In genomic region chr14:95133282-95133681, GRCh38 we compare ENCODE assay signal across 24 cellular contexts. TPM values are rescaled to one million over a fixed set of nuclear protein-coding genes. Genes with fewer than 3 reads are reported as not detected.
A peak's percentile ranks its signal among the peaks of the same experiment; 100 is the strongest.
DNase-seq lines count a peak whose midpoint lies in the region; ATAC-seq and TF ChIP-seq lines count a peak whose summit lies in the region.
"Had no signal": no experiment of that assay in that cellular context is flagged by ENCODE, and none has a peak within 500 bp of the region (broad histone marks: within the 10 kb centered on the region; RNA-seq: fewer than 3 reads in every experiment).

No MANE protein-coding gene starts in this region.

- dilution Hi-C loops in IMR-90 (cut with HindIII; ENCODE audit: low sequenced_read_pairs, unreplicated experiment): no loop called here

- peaks cover 10% of the 10 kb centered on the region for H3K9me1 ChIP-seq in IMR-90 (ENCODE audit: insufficient read depth, low read length)

- H4K91ac ChIP-seq in IMR-90 (ENCODE audit: insufficient read depth, low read depth, low read length): peak overlapping the region; percentile 61

- H3K18ac ChIP-seq in IMR-90 (ENCODE audit: low read depth, low read length): peak overlapping the region; percentile 72; the same call in 1 of the 2 replicates

- H3K27ac Mint-ChIP-seq in stimulated activated memory B cell treated with anti-CD40 and anti-IgM and Interleukin-4, amounts not matched to agents 10 μg/mL and 1 μg/mL and 100 μg/mL, for 72 hours: peak overlapping the region; percentile 21
- H3K27ac Mint-ChIP-seq: T-helper 2 cell treated with Interferon-gamma antibody and Interleukin-4, amounts not matched to agents 5 μg/mL and 100 μg/mL, for 36 hours had no signal

- H2AK5ac ChIP-seq in IMR-90 (ENCODE audit: low read depth, low read length): peak overlapping the region; percentile 42; the same call in 1 of the 2 replicates

- peaks cover 19% of the 10 kb centered on the region for H3K4me1 ChIP-seq in IMR-90 (ENCODE audit: control insufficient read depth, insufficient read depth, low read length)
- H3K4me1 ChIP-seq in upper lobe of left lung: peaks cover 11 to 37% (median 26%) of the 10 kb centered on the region in 4 donors

- no peak overlapping the region for H2AFZ ChIP-seq in IMR-90 (replicated peaks; ENCODE audit: low read length, poor library complexity)

- no peak for TF ChIP-seq RAD21 in IMR-90 (IDR thresholded peaks at IDR 0.05; ENCODE audit: low read length)

- TF ChIP-seq EP300 in upper lobe of left lung (IDR thresholded peaks at IDR 0.05): no peak

- H3K79me1 ChIP-seq in IMR-90 (ENCODE audit: low read depth in 1 of 2, low read length in 2 of 2): peaks cover 19 to 52% of the 10 kb centered on the region in 2 experiments

- no peak overlapping the region for H3K9ac ChIP-seq in IMR-90 (ENCODE audit: low read depth, low read length)

- intact Hi-C loops in IMR-90 (cut with micrococcal nuclease): no loop called here

- H4K5ac ChIP-seq in IMR-90 (ENCODE audit: low read depth, low read length): 0 out of 2 replicates have a peak overlapping the region, but pooled peaks have one; percentile 62

- in situ Hi-C loops in IMR-90 (cut with MboI; ENCODE audit: low sequenced_read_pairs): loop anchor here (25.0 kb wide), 1 partner anchor 379 kb away; the partner anchor contains the start of gene SYNE3

- peak overlapping the region; percentile 77 for H3K4ac ChIP-seq in IMR-90 (ENCODE audit: low read depth, low read length)

- POLR2A ChIA-PET in IMR-90 (lab: Charles Lee; ENCODE audit: unreplicated experiment): no interaction called here

- H2BK120ac ChIP-seq in IMR-90 (ENCODE audit: low read depth, low read length): peak overlapping the region; percentile 78

- TF ChIP-seq POLR2A in IMR-90 (IDR thresholded peaks at IDR 0.05; ENCODE audit: low read depth, low read length) (no peak), upper lobe of left lung (IDR thresholded peaks at IDR 0.05) (no peak)

- no peak overlapping the region for H2AK9ac ChIP-seq in IMR-90 (replicated peaks; ENCODE audit: low read depth, low read length, poor library complexity)

- TF ChIP-seq CTCF in IMR-90 (conservative IDR thresholded peaks at IDR 0.05; ENCODE audit: low read depth, low read length): no peak
- TF ChIP-seq CTCF in upper lobe of left lung (IDR thresholded peaks at IDR 0.05): no peak
- TF ChIP-seq CTCF in GM20000 (IDR thresholded peaks at IDR 0.05; ENCODE audit: extremely low read depth, missing control alignments): no peak

- H3K36me3 Mint-ChIP-seq in stimulated activated memory B cell treated with anti-CD40 and anti-IgM and Interleukin-4, amounts not matched to agents 10 μg/mL and 1 μg/mL and 100 μg/mL, for 72 hours: peaks cover 46% of the 10 kb centered on the region

- peak overlapping the region; percentile 96 for H3K27ac ChIP-seq in IMR-90 (ENCODE audit: insufficient read depth, low read length)
- peak overlapping the region; percentile 69 for H3K27ac ChIP-seq in caudate nucleus (ENCODE audit: low read depth, low read length)
- no peak overlapping the region for H3K27ac ChIP-seq in upper lobe of left lung
- H3K27ac ChIP-seq: ascending aorta, esophagus squamous epithelium, skin epidermis had no signal

- BruUV-seq in IMR-90 (replicated peaks; lab: Mats Ljungman, UMichigan): no TSS peak

- H4K20me1 ChIP-seq in IMR-90 (ENCODE audit: insufficient read depth, low read length): peaks cover 9% of the 10 kb centered on the region

- H2BK20ac ChIP-seq in IMR-90 (ENCODE audit: low read depth, low read length): peak overlapping the region; percentile 74; the same call in 1 of the 2 replicates

- no peak overlapping the region for H3K23ac ChIP-seq in IMR-90 (ENCODE audit: low read depth, low read length)

- H3K4me3 ChIP-seq in IMR-90 (ENCODE audit: insufficient read depth, low read depth, low read length) (no peak overlapping the region), upper lobe of left lung (no peak overlapping the region)
- H3K4me3 ChIP-seq: ascending aorta, esophagus squamous epithelium, skin epidermis had no signal

- H3K4me3 Mint-ChIP-seq in stimulated activated memory B cell treated with anti-CD40 and anti-IgM and Interleukin-4, amounts not matched to agents 10 μg/mL and 1 μg/mL and 100 μg/mL, for 72 hours: no peak overlapping the region
- H3K4me3 Mint-ChIP-seq: T-helper 2 cell treated with Interferon-gamma antibody and Interleukin-4, amounts not matched to agents 5 μg/mL and 100 μg/mL, for 36 hours had no signal

- H3K9me3 ChIP-seq in IMR-90 (ENCODE audit: control insufficient read depth, insufficient read depth, low read length) (no peaks in the 10 kb centered on the region), upper lobe of left lung (no peaks in the 10 kb centered on the region)
- H3K9me3 ChIP-seq: ascending aorta, esophagus squamous epithelium had no signal

- no CpG with 5 or more reads among the region's 2 CpGs for WGBS in IMR-90 (ENCODE audit: extremely low coverage in 2 of 2, insufficient read length in 1 of 2), 2 experiments
- 93 to 99% methylated on average over 2 of the region's 2 CpGs for WGBS in upper lobe of left lung, 2 donors

- H3K14ac ChIP-seq in IMR-90 (replicated peaks; ENCODE audit: low read depth, low read length): peak overlapping the region; percentile 92

- H4K8ac ChIP-seq in IMR-90 (ENCODE audit: low read depth in 2 of 2, low read length in 2 of 2): peak overlapping the region in 1 of 2 experiments; percentile 71; a peak in 1 of 4 replicates

- peak overlapping the region; percentile 93 for H2BK5ac ChIP-seq in IMR-90 (ENCODE audit: low read depth, low read length, poor library complexity, severe bottlenecking)

- H3K27me3 Mint-ChIP-seq in stimulated activated memory B cell treated with anti-CD40 and anti-IgM and Interleukin-4, amounts not matched to agents 10 μg/mL and 1 μg/mL and 100 μg/mL, for 72 hours: no peaks in the 10 kb centered on the region

- ATAC-seq in IMR-90 (ENCODE audit: low read depth) (peak; percentile 16; the same call in 1 of the 2 replicates), upper lobe of left lung (ENCODE audit: low FRiP score in 2 of 2) (no peak)
- ATAC-seq in stimulated activated memory B cell treated with anti-CD40 and anti-IgM and Interleukin-4, amounts not matched to agents 10 μg/mL and 1 μg/mL and 100 μg/mL, for 72 hours: no peak
- ATAC-seq: SK-N-SH treated with all-trans-retinoic acid at 6 μM for 48 hours had no signal

- peak; percentile 35 for DNase-seq in IMR-90
- DNase-seq in caudate nucleus (lab: John Stamatoyannopoulos, UW): peak in 3 of 61 donors; percentile 17 to 38 (median 23)
- peak; percentile 40 for DNase-seq in iris pigment epithelial cell (ENCODE audit: low read depth)
- DNase-seq in upper lobe of left lung: no peak
- no peak for DNase-seq in NCI-H2196 (lab: John Stamatoyannopoulos, UW; ENCODE audit: unreplicated experiment)
- no peak for DNase-seq in GM20000 (ENCODE audit: low spot score)
- no peak for DNase-seq in activated CD4-positive, alpha-beta T cell treated with anti-CD3 and anti-CD28 coated beads for 1 hour
- DNase-seq: activated CD4-positive, alpha-beta T cell treated with anti-CD3 and anti-CD28 coated beads for 48 hours; activated naive CD4-positive, alpha-beta T cell treated with Interleukin-2 at 50 U/mL for 16 hours; activated T-cell treated with anti-CD3 and anti-CD28 coated beads, Interleukin-2, amount 50 U/mL, for 48 hours; DMS 273 treated with DMSO at 0.1 percent for 48 hours; effector memory CD4-positive, alpha-beta T cell; esophagus squamous epithelium; KG1; NCI-H1436 treated with DMSO at 0.1 percent for 48 hours; NCI-H2107; NCI-H446 treated with DMSO at 0.1 percent for 48 hours; occipital lobe; stimulated activated CD4-positive, alpha-beta T cell treated with anti-CD3 and anti-CD28 coated beads, Interleukin-1b, Interleukin-23, amount 100 ng/mL, for 48 hours had no signal

- H3K56ac ChIP-seq in IMR-90 (ENCODE audit: extremely low read depth, insufficient read depth, low read length): no peak overlapping the region; the same call in 1 of the 2 replicates

- H3K9me3 Mint-ChIP-seq in stimulated activated memory B cell treated with anti-CD40 and anti-IgM and Interleukin-4, amounts not matched to agents 10 μg/mL and 1 μg/mL and 100 μg/mL, for 72 hours: peaks cover 4% of the 10 kb centered on the region
- H3K9me3 Mint-ChIP-seq: T-helper 2 cell treated with Interferon-gamma antibody and Interleukin-4, amounts not matched to agents 5 μg/mL and 100 μg/mL, for 36 hours had no signal

- no peak overlapping the region for H2BK15ac ChIP-seq in IMR-90 (ENCODE audit: low read depth, low read length)

- H3K27me3 ChIP-seq in IMR-90 (ENCODE audit: control insufficient read depth, insufficient read depth, low read length) (no peaks in the 10 kb centered on the region), upper lobe of left lung (no peaks in the 10 kb centered on the region)
- H3K27me3 ChIP-seq: ascending aorta, esophagus squamous epithelium had no signal

- peaks cover 3% of the 10 kb centered on the region; the same call in 1 of the 2 replicates for H3K36me3 ChIP-seq in IMR-90 (ENCODE audit: control insufficient read depth, insufficient read depth, low read length)
- H3K36me3 ChIP-seq in upper lobe of left lung: peaks cover 6 to 39% (median 14%) of the 10 kb centered on the region in 4 donors

- CTCF ChIA-PET in IMR-90 (lab: Yijun Ruan, JAX): interaction anchor here (1.0 kb wide), 1 partner anchor 22 kb away, joined by 3 read pairs; no protein-coding TSS in a partner anchor

- H3K4me1 Mint-ChIP-seq in stimulated activated memory B cell treated with anti-CD40 and anti-IgM and Interleukin-4, amounts not matched to agents 10 μg/mL and 1 μg/mL and 100 μg/mL, for 72 hours: peaks cover 20% of the 10 kb centered on the region

- H3K4me2 ChIP-seq in IMR-90 (ENCODE audit: low read depth, low read length): peak overlapping the region; percentile 74

TF ChIP-seq in IMR-90, 13 proteins besides CTCF, POLR2A, EP300 and RAD21:
- peak; percentile 69 for TF ChIP-seq CEBPB (IDR thresholded peaks at IDR 0.05; ENCODE audit: low read depth, low read length)
- TF ChIP-seq SMC3 (IDR thresholded peaks at IDR 0.05; ENCODE audit: low read depth, low read length): no peak
- TF ChIP-seq BHLHE40 (IDR thresholded peaks at IDR 0.05; ENCODE audit: low read depth, low read length): no peak

RNA-seq across cellular contexts. Expression of gene DICER1, which starts 24.0 kb away (rescaled TPM):
- total RNA-seq in IMR-90 (2012; rRNA removed) (41.7 and 49.5 TPM in 2 replicates), upper lobe of left lung (100 to 1,000 TPM in 1 of 6 donors, 10 to 100 TPM in 5; 57.7 to 106 (median 75.1) TPM)
- 8.3 and 9.7 TPM in 2 replicates for polyA plus RNA-seq in IMR-90 (2012; rRNA removed)
- polyA plus RNA-seq in IMR-90 (2012; cell fraction: cytosol; rRNA removed): 2.3 and 2.8 TPM in 2 replicates
- polyA plus RNA-seq in IMR-90 (2012; cell fraction: nucleus; rRNA removed; ENCODE audit: low replicate concordance): 6.1 and 45.4 TPM in 2 replicates

Comparison
In these comparisons a context has a peak if more than half of its experiments do, and no peak if none do; other contexts are left out.
1. DNase-seq: peak in IMR-90 (single experiment) and iris pigment epithelial cell (single experiment); none in upper lobe of left lung (0 of 2), NCI-H2196 (single experiment), GM20000 (single experiment) and activated CD4-positive, alpha-beta T cell treated with anti-CD3 and anti-CD28 coated beads for 1 hour (single experiment).
2. H3K27ac ChIP-seq: peak in IMR-90 (single experiment) and caudate nucleus (single experiment); none in upper lobe of left lung (0 of 4).